20 cellular contexts compared by ENCODE assay signal in the genomic region with DNA sequence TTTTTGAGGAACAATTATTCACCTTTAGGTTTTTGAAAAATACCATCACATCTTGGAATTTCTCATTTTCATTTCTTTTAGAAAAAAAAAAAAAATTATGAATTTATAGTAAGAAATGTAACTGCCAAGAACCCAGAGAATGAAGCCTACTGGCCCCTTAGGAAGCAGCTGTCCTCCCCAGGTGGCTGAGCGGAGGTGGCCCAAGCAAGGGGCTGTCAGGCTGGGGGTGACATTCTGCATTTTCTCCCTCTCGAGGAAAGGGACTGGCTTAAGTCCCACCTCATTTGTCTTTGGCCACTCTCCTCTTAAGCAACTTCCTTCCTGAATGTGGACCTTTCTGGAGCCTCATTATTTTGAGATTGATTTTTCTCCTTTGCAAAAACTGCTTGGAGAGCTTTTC.
A peak's percentile ranks its signal among the peaks of the same experiment; 100 is the strongest.
DNase-seq lines count a peak whose midpoint lies in the region; ATAC-seq and TF ChIP-seq lines count a peak whose summit lies in the region.
"Had no signal": no experiment of that assay in that cellular context is flagged by ENCODE, and none has a peak within 500 bp of the region (broad histone marks: within the 10 kb centered on the region; RNA-seq: fewer than 3 reads in every experiment).

No MANE protein-coding gene starts in this region.

- H4K8ac ChIP-seq in neuronal stem cell (ENCODE audit: low read depth, low read length), result no peak overlapping the region

- H2BK15ac ChIP-seq in neuronal stem cell (ENCODE audit: low read length), result no peak overlapping the region

- H3K9me3 ChIP-seq in neuronal stem cell (replicated peaks in 1 of 2; ENCODE audit: control insufficient read depth in 2 of 2, insufficient read depth in 1 of 2, low read depth in 1 of 2, low read length in 2 of 2) (no peaks in the 10 kb centered on the region), right lobe of liver (no peaks in the 10 kb centered on the region)

- peak overlapping the region; percentile 81 for H2BK120ac ChIP-seq in neuronal stem cell (ENCODE audit: low read depth, low read length)

- ATAC-seq in right lobe of liver (no peak), WTC11 (no peak)
- ATAC-seq: GM12878 had no signal

- no peak overlapping the region for H2BK12ac ChIP-seq in neuronal stem cell (ENCODE audit: low read length)

- intact Hi-C loops in right lobe of liver (cut with DNase I), result no loop called here

- POLR2A ChIA-PET in HEK293T (lab: Yijun Ruan, JAX) (interaction anchor here (1.2 kb wide), 1 partner anchor 17 kb away, joined by 4 read pairs; no protein-coding TSS in a partner anchor), WTC11 (lab: Charles Lee) (no interaction called here)

- TF ChIP-seq POLR2A in right lobe of liver (IDR thresholded peaks at IDR 0.05), result no peak

- DNase-seq in AG08395 (ENCODE audit: low spot score), result peak; percentile 1
- peak; percentile 6 for DNase-seq in HEK293T (ENCODE audit: extremely low spot score)
- peak; percentile 25 for DNase-seq in fibroblast of pulmonary artery (ENCODE audit: low read depth)
- no peak for DNase-seq in neuronal stem cell (ENCODE audit: low spot score)
- DNase-seq in ACHN, result no peak
- no peak for DNase-seq in right lobe of liver
- DNase-seq in WTC11 (ENCODE audit: low spot score), result no peak
- DNase-seq in NCI-H146 (lab: John Stamatoyannopoulos, UW), result no peak
- DNase-seq: AML-193; C1 segment of cervical spinal cord; CD4-positive, alpha-beta memory T cell; COR-L47; NCI-H1092 treated with DMSO at 0.1 percent for 48 hours; NCI-H1436; NCI-H1930; NCI-H524 treated with DMSO at 0.1 percent for 48 hours; NCI-H774; SK-N-SH had no signal

- H3K27ac Mint-ChIP-seq in WTC11, result no peak overlapping the region
- H3K27ac Mint-ChIP-seq: CD4-positive, alpha-beta memory T cell had no signal

- H2BK5ac ChIP-seq in neuronal stem cell (ENCODE audit: low read length), result no peak overlapping the region

- no peak overlapping the region for H3K14ac ChIP-seq in neuronal stem cell (ENCODE audit: low read length)

- CTCF ChIA-PET in HEK293T (lab: Yijun Ruan, JAX) (no interaction called here), WTC11 (lab: Charles Lee) (interaction anchor here (0.6 to 1.5 kb wide), 2 partner anchors 9 to 177 kb away, joined by 3 to 4 read pairs; no protein-coding TSS in a partner anchor)

- peaks cover 8% of the 10 kb centered on the region for H3K9me3 Mint-ChIP-seq in WTC11

- no peak overlapping the region for H3K27ac ChIP-seq in neuronal stem cell (replicated peaks; ENCODE audit: low read length)
- H3K27ac ChIP-seq in right lobe of liver, result no peak overlapping the region
- H3K27ac ChIP-seq: 22Rv1 had no signal

- H3K36me3 ChIP-seq in neuronal stem cell (replicated peaks in 1 of 2; ENCODE audit: control insufficient read depth in 2 of 2, insufficient read depth in 2 of 2, low read length in 2 of 2), result no peaks in the 10 kb centered on the region
- H3K36me3 ChIP-seq in right lobe of liver, result no peaks in the 10 kb centered on the region

- H3K18ac ChIP-seq in neuronal stem cell (ENCODE audit: low read length), result no peak overlapping the region

- H2AK5ac ChIP-seq in neuronal stem cell (ENCODE audit: low read depth, low read length), result no peak overlapping the region

- TF ChIP-seq CTCF in fibroblast of pulmonary artery (IDR thresholded peaks at IDR 0.05; ENCODE audit: low read length, missing control alignments), result no peak
- TF ChIP-seq CTCF in right lobe of liver (IDR thresholded peaks at IDR 0.05), result no peak
- TF ChIP-seq CTCF in WTC11 (IDR thresholded peaks at IDR 0.05), result no peak

- no peak overlapping the region for H3K4ac ChIP-seq in neuronal stem cell (ENCODE audit: low read length)

- H3K27me3 ChIP-seq in neuronal stem cell (ENCODE audit: control insufficient read depth in 3 of 3, insufficient read depth in 3 of 3, low read depth in 1 of 3, low read length in 3 of 3), result peaks cover 0 to 11% (median 0%) of the 10 kb centered on the region in 3 experiments
- H3K27me3 ChIP-seq in right lobe of liver, result no peaks in the 10 kb centered on the region

- H3K4me2 ChIP-seq in neuronal stem cell (ENCODE audit: insufficient read depth, low read length, poor library complexity, severe bottlenecking), result no peak overlapping the region
- H3K4me2 ChIP-seq: SK-N-SH had no signal

- H4K91ac ChIP-seq in neuronal stem cell (ENCODE audit: low read depth, low read length, poor library complexity), result no peak overlapping the region

- H3K4me1 ChIP-seq in neuronal stem cell (ENCODE audit: control insufficient read depth in 2 of 2, insufficient read depth in 1 of 2, low read depth in 1 of 2, low read length in 2 of 2) (peaks cover 0 to 1% of the 10 kb centered on the region in 2 donors), right lobe of liver (no peaks in the 10 kb centered on the region)

- H3K79me1 ChIP-seq in neuronal stem cell (ENCODE audit: low read depth, low read length), result peaks cover 2% of the 10 kb centered on the region

- H3K27me3 Mint-ChIP-seq in WTC11 (ENCODE audit: low read depth), result no peaks in the 10 kb centered on the region
- H3K27me3 Mint-ChIP-seq: CD4-positive, alpha-beta memory T cell had no signal

- H3K9ac ChIP-seq in neuronal stem cell (ENCODE audit: low read depth, low read length, poor library complexity), result peak overlapping the region; percentile 60
- H3K9ac ChIP-seq: SK-N-SH had no signal

- H3K4me3 Mint-ChIP-seq in WTC11, result no peak overlapping the region
- H3K4me3 Mint-ChIP-seq: CD4-positive, alpha-beta memory T cell had no signal

- H3K36me3 Mint-ChIP-seq in WTC11, result no peaks in the 10 kb centered on the region

- H3K4me3 ChIP-seq in fibroblast of pulmonary artery (replicated peaks; ENCODE audit: low read depth, low read length) (no peak overlapping the region), neuronal stem cell (ENCODE audit: low read length in 2 of 2) (no peak overlapping the region), right lobe of liver (no peak overlapping the region)
- H3K4me3 ChIP-seq: GM12878 had no signal

- no peak overlapping the region for H2AFZ ChIP-seq in neuronal stem cell (ENCODE audit: low read length)

- no peak overlapping the region for H3K23ac ChIP-seq in neuronal stem cell (ENCODE audit: low read depth, low read length, poor library complexity)

- H3K4me1 Mint-ChIP-seq in WTC11, result no peaks in the 10 kb centered on the region
- H3K4me1 Mint-ChIP-seq: CD4-positive, alpha-beta memory T cell had no signal

- WGBS in neuronal stem cell (ENCODE audit: extremely low coverage in 2 of 2, insufficient read length in 2 of 2, insufficient replicate concordance in 1 of 2), 2 donors, result no CpG with 5 or more reads among the region's 2 CpGs
- 61% methylated on average over 2 of the region's 2 CpGs for WGBS in right lobe of liver (ENCODE audit: insufficient coverage, low coverage, low lambda C conversion rate, missing lambda C conversion rate)

- in situ Hi-C loops in ACHN (cut with HindIII; ENCODE audit: low pct_ligation_motif_present, low pct_unique_long_range_greater_than_20kb, low sequenced_read_pairs), result no loop called here

TF ChIP-seq in HEK293T, 16 proteins besides CTCF, POLR2A, EP300 and RAD21:
- TF ChIP-seq HDGF (IDR thresholded peaks at IDR 0.05; ENCODE audit: borderline replicate concordance), result no peak
- no peak for TF ChIP-seq ELF4 (IDR thresholded peaks at IDR 0.05)

TF ChIP-seq in WTC11, 78 proteins besides CTCF, POLR2A, EP300 and RAD21 (continues in another document):
- no peak for TF ChIP-seq ZNF232 (CRISPR knock-in tag; IDR thresholded peaks at IDR 0.05)
- TF ChIP-seq FOXP1 (CRISPR knock-in tag; IDR thresholded peaks at IDR 0.05; ENCODE audit: borderline replicate concordance), result no peak
- TF ChIP-seq, protein P1, sequence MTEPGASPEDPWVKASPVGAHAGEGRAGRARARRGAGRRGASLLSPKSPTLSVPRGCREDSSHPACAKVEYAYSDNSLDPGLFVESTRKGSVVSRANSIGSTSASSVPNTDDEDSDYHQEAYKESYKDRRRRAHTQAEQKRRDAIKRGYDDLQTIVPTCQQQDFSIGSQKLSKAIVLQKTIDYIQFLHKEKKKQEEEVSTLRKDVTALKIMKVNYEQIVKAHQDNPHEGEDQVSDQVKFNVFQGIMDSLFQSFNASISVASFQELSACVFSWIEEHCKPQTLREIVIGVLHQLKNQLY (CRISPR knock-in tag; IDR thresholded peaks at IDR 0.05), result no peak
- TF ChIP-seq OVOL2 (CRISPR knock-in tag; IDR thresholded peaks at IDR 0.05; ENCODE audit: borderline replicate concordance), result no peak
- TF ChIP-seq, protein P2, sequence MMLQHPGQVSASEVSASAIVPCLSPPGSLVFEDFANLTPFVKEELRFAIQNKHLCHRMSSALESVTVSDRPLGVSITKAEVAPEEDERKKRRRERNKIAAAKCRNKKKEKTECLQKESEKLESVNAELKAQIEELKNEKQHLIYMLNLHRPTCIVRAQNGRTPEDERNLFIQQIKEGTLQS (CRISPR knock-in tag; conservative IDR thresholded peaks at IDR 0.05), result no peak
- TF ChIP-seq FOXK1 (CRISPR knock-in tag; IDR thresholded peaks at IDR 0.05), result no peak
- TF ChIP-seq, protein P3, sequence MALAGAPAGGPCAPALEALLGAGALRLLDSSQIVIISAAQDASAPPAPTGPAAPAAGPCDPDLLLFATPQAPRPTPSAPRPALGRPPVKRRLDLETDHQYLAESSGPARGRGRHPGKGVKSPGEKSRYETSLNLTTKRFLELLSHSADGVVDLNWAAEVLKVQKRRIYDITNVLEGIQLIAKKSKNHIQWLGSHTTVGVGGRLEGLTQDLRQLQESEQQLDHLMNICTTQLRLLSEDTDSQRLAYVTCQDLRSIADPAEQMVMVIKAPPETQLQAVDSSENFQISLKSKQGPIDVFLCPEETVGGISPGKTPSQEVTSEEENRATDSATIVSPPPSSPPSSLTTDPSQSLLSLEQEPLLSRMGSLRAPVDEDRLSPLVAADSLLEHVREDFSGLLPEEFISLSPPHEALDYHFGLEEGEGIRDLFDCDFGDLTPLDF (CRISPR knock-in tag; IDR thresholded peaks at IDR 0.05), result no peak
- TF ChIP-seq, protein P4, sequence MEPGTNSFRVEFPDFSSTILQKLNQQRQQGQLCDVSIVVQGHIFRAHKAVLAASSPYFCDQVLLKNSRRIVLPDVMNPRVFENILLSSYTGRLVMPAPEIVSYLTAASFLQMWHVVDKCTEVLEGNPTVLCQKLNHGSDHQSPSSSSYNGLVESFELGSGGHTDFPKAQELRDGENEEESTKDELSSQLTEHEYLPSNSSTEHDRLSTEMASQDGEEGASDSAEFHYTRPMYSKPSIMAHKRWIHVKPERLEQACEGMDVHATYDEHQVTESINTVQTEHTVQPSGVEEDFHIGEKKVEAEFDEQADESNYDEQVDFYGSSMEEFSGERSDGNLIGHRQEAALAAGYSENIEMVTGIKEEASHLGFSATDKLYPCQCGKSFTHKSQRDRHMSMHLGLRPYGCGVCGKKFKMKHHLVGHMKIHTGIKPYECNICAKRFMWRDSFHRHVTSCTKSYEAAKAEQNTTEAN (CRISPR knock-in tag; IDR thresholded peaks at IDR 0.05), result no peak
- TF ChIP-seq JAZF1 (CRISPR knock-in tag; IDR thresholded peaks at IDR 0.05), result no peak
- no peak for TF ChIP-seq NR1H2 (CRISPR knock-in tag; IDR thresholded peaks at IDR 0.05)
- no peak for TF ChIP-seq PRRX2 (CRISPR knock-in tag; IDR thresholded peaks at IDR 0.05)

Comparison
In these comparisons a context has a peak if more than half of its experiments do, and no peak if none do; other contexts are left out.
1. DNase-seq: peak in AG08395 (single experiment), HEK293T (single experiment) and fibroblast of pulmonary artery (single experiment); none in neuronal stem cell (single experiment), ACHN (single experiment), right lobe of liver (0 of 3), WTC11 (single experiment) and NCI-H146 (single experiment).